Comparison of ENCODE assay signal across 21 cellular contexts in genomic region chr1:191757003-191757402, GRCh38.
A peak's percentile ranks its signal among the peaks of the same experiment; 100 is the strongest.
DNase-seq lines count a peak whose midpoint lies in the region; ATAC-seq and TF ChIP-seq lines count a peak whose summit lies in the region.
"Had no signal": no experiment of that assay in that cellular context is flagged by ENCODE, and none has a peak within 500 bp of the region (broad histone marks: within the 10 kb centered on the region; RNA-seq: fewer than 3 reads in every experiment).

No MANE protein-coding gene starts in this region.

- ATAC-seq in heart right ventricle, result no peak
- ATAC-seq: HCT116; left lung; stimulated activated effector memory CD8-positive, alpha-beta T cell treated with anti-CD3 and anti-CD28 coated beads, Interleukin-12 subunit alpha, Interleukin-12 subunit beta, amount 100 ng/mL, for 72 hours had no signal

- H4K20me1 ChIP-seq in osteoblast (ENCODE audit: insufficient read depth, low read length), result no peaks in the 10 kb centered on the region

- TF ChIP-seq CTCF in osteoblast (IDR thresholded peaks at IDR 0.05; ENCODE audit: extremely low read depth, low read depth, low read length) (no peak), heart right ventricle (IDR thresholded peaks at IDR 0.05) (no peak)

- H3K79me2 ChIP-seq in osteoblast (ENCODE audit: insufficient read depth, low read length), result no peaks in the 10 kb centered on the region

- H3K4me1 ChIP-seq in osteoblast (ENCODE audit: insufficient read depth, low read length), result no peaks in the 10 kb centered on the region
- H3K4me1 ChIP-seq in heart right ventricle, result no peaks in the 10 kb centered on the region
- H3K4me1 ChIP-seq: left lung, suprapubic skin had no signal

- H2AFZ ChIP-seq in osteoblast (ENCODE audit: low read length), result no peak overlapping the region

- DNase-seq in Daoy (ENCODE audit: low read depth), result peak; percentile 2
- DNase-seq in NCI-H82 treated with DMSO at 0.1 percent for 48 hours (lab: John Stamatoyannopoulos, UW; ENCODE audit: unreplicated experiment), result peak; percentile 37
- peak; percentile 25 for DNase-seq in dedifferentiated amniotic fluid mesenchymal stem cell (ENCODE audit: extremely low spot score)
- DNase-seq in osteoblast (ENCODE audit: insufficient read length, low spot score, missing footprints), result peak; percentile 19
- DNase-seq in head of caudate nucleus, result no peak
- no peak for DNase-seq in caudate nucleus (lab: John Stamatoyannopoulos, UW)
- DNase-seq in heart right ventricle, result no peak
- DNase-seq: activated CD4-positive, alpha-beta T cell treated with anti-CD3 and anti-CD28 coated beads for 48 hours; activated naive CD4-positive, alpha-beta T cell treated with Interleukin-2 at 50 U/mL for 16 hours; activated T-cell treated with anti-CD3 and anti-CD28 coated beads, Interleukin-2, amount 50 U/mL, for 24 hours; amygdala; dorsolateral prefrontal cortex; left lung; MV-4-11; naive B cell; NCI-H69; RPMI8226 had no signal

- intact Hi-C loops in head of caudate nucleus (cut with DNase I) (no loop called here), heart right ventricle (cut with DNase I) (no loop called here)

- H3K27me3 ChIP-seq in osteoblast (ENCODE audit: insufficient read depth, low read length), result no peaks in the 10 kb centered on the region
- H3K27me3 ChIP-seq in heart right ventricle, result no peaks in the 10 kb centered on the region
- H3K27me3 ChIP-seq: dorsolateral prefrontal cortex, left lung, suprapubic skin had no signal

- H3K4me3 ChIP-seq in osteoblast (ENCODE audit: insufficient read depth, low read length), result no peak overlapping the region
- no peak overlapping the region for H3K4me3 ChIP-seq in heart right ventricle
- H3K4me3 ChIP-seq: dorsolateral prefrontal cortex, left lung, suprapubic skin had no signal

- H3K27ac ChIP-seq in osteoblast (ENCODE audit: low read depth, low read length), result no peak overlapping the region
- H3K27ac ChIP-seq in caudate nucleus (ENCODE audit: low read depth, low read length), result no peak overlapping the region
- H3K27ac ChIP-seq in heart right ventricle, result no peak overlapping the region
- H3K27ac ChIP-seq: dorsolateral prefrontal cortex, left lung, suprapubic skin, VCaP had no signal

- no peaks in the 10 kb centered on the region for H3K36me3 ChIP-seq in osteoblast (ENCODE audit: insufficient read depth, low read length)
- no peaks in the 10 kb centered on the region for H3K36me3 ChIP-seq in heart right ventricle
- H3K36me3 ChIP-seq: left lung, suprapubic skin had no signal

- no peaks in the 10 kb centered on the region for H3K9me3 ChIP-seq in osteoblast (ENCODE audit: low read depth, low read length)
- peaks cover 0 to 12% (median 0%) of the 10 kb centered on the region in 11 donors for H3K9me3 ChIP-seq in heart right ventricle
- H3K9me3 ChIP-seq: left lung, suprapubic skin had no signal

- H3K4me2 ChIP-seq in osteoblast (ENCODE audit: insufficient read depth, low read length), result no peak overlapping the region

Comparison
In these comparisons a context has a peak if more than half of its experiments do, and no peak if none do; other contexts are left out.
1. DNase-seq: peak in Daoy (single experiment), NCI-H82 treated with DMSO at 0.1 percent for 48 hours (single experiment), dedifferentiated amniotic fluid mesenchymal stem cell (single experiment) and osteoblast (single experiment); none in head of caudate nucleus (0 of 42), caudate nucleus (0 of 61) and heart right ventricle (0 of 2).